ENCODE assay signal across 10 cellular contexts in the genomic region with DNA sequence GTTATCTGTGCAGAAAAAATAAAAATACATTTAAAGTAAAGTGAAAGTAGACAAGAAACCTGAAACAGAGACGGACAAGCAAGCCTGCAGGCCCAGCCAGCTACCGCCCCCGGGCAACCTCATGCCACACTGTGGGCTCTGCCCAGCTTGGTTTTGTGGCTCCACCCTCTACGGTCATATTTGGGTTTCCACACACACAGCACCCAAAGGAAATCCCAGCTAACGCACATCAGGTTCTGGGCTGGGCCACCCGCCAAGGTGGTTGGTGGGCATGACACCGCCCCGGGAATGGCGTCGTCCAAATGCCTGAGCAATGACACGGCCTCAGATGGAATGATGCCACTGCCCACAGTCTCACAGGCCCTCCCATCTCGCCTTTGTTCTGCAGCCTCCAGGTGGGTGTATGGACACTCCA. TPM values are rescaled to one million over a fixed set of nuclear protein-coding genes. Genes with fewer than 3 reads are reported as not detected.
DNase-seq lines count a peak whose midpoint lies in the region; ATAC-seq, FAIRE-seq and TF ChIP-seq lines count a peak whose summit lies in the region.
"Had no signal": no experiment of that assay in that cellular context is flagged by ENCODE, and none has a peak within 500 bp of the region (broad histone marks: within the 10 kb centered on the region; RNA-seq: fewer than 3 reads in every experiment).

No MANE protein-coding gene starts in this region.

- H3K36me3 ChIP-seq in keratinocyte (ENCODE audit: control insufficient read depth in 2 of 2, extremely low read depth in 1 of 2, insufficient read depth in 2 of 2, low read length in 2 of 2), result no peaks in the 10 kb centered on the region
- H3K36me3 ChIP-seq in thoracic aorta, result no peaks in the 10 kb centered on the region

- H3K4me3 Mint-ChIP-seq in WTC11, result no peak overlapping the region

- H3K9me3 Mint-ChIP-seq in WTC11, result no peaks in the 10 kb centered on the region

- H3K9ac ChIP-seq in keratinocyte (ENCODE audit: control insufficient read depth, extremely low read depth, insufficient read depth, low read length), result peak overlapping the region; percentile 75

- CTCF ChIA-PET in WTC11 (lab: Charles Lee), result no interaction called here

- ATAC-seq in thoracic aorta (ENCODE audit: insufficient number of reproducible peaks, low FRiP score, low read depth) (peak; percentile 64), GM18498 (IDR thresholded peaks at IDR 0.05; ENCODE audit: unreplicated experiment) (no peak), WTC11 (no peak)

- H3K27me3 ChIP-seq in keratinocyte (ENCODE audit: control insufficient read depth, extremely low read depth, insufficient read depth, low read length) (no peaks in the 10 kb centered on the region), thoracic aorta (replicated peaks; ENCODE audit: insufficient read depth) (no peaks in the 10 kb centered on the region)

- H3K4me1 ChIP-seq in keratinocyte (ENCODE audit: control insufficient read depth, extremely low read depth, insufficient read depth, low read length) (peaks cover 73% of the 10 kb centered on the region), thoracic aorta (ENCODE audit: control insufficient read depth in 1 of 2, low read depth in 2 of 2) (peaks cover 10 to 13% of the 10 kb centered on the region in 2 donors)

- DNase-seq in DMS 273 (lab: John Stamatoyannopoulos, UW; ENCODE audit: unreplicated experiment) (peak; percentile 37), DMS 273 treated with DMSO at 0.1 percent for 48 hours (lab: John Stamatoyannopoulos, UW) (no peak), keratinocyte (ENCODE audit: low read depth, low spot score) (peak; percentile 98), thoracic aorta (ENCODE audit: low spot score) (no peak), OCI-M2 (lab: John Stamatoyannopoulos, UW; ENCODE audit: unreplicated experiment) (no peak), WTC11 (ENCODE audit: low spot score) (no peak)
- DNase-seq in activated effector memory CD4-positive, alpha-beta T cell treated with anti-CD3 and anti-CD28 coated beads, Interleukin-2, amount 50 U/mL, for 16 hours, result peak; percentile 83

- H4K20me1 ChIP-seq in keratinocyte (ENCODE audit: control insufficient read depth, extremely low read depth, insufficient read depth, low read length), result no peaks in the 10 kb centered on the region

- POLR2A ChIA-PET in WTC11 (lab: Charles Lee), result no interaction called here

- peak overlapping the region; percentile 89 for H3K4me2 ChIP-seq in keratinocyte (ENCODE audit: control insufficient read depth, extremely low read depth, insufficient read depth, low read depth, low read length)

- TF ChIP-seq CTCF in keratinocyte (optimal IDR thresholded peaks at IDR 0.05 in 1 of 3, IDR thresholded peaks at IDR 0.05 in 1 of 3, conservative IDR thresholded peaks at IDR 0.05 in 1 of 3; ENCODE audit: extremely low read depth in 1 of 3, insufficient read depth in 2 of 3, low read length in 3 of 3), result peak in 1 of 3 experiments; percentile 19
- no peak for TF ChIP-seq CTCF in thoracic aorta (IDR thresholded peaks at IDR 0.05)
- TF ChIP-seq CTCF in WTC11 (IDR thresholded peaks at IDR 0.05), result no peak

- no peaks in the 10 kb centered on the region for H3K9me1 ChIP-seq in keratinocyte (ENCODE audit: control insufficient read depth, extremely low read depth, insufficient read depth, low read length)

- H2AFZ ChIP-seq in keratinocyte (ENCODE audit: control insufficient read depth, low read length), result peak overlapping the region; percentile 28

- H3K27me3 Mint-ChIP-seq in WTC11 (ENCODE audit: low read depth), result no peaks in the 10 kb centered on the region; the same call in 1 of the 2 replicates

- H3K27ac Mint-ChIP-seq in WTC11, result no peak overlapping the region

- H3K4me1 Mint-ChIP-seq in WTC11, result peaks cover 16% of the 10 kb centered on the region

- no peaks in the 10 kb centered on the region for H3K36me3 Mint-ChIP-seq in WTC11

- peak; percentile 99 for FAIRE-seq in keratinocyte (lab: Jason Lieb, UNC)

- H3K4me3 ChIP-seq in keratinocyte (ENCODE audit: control insufficient read depth in 2 of 3, extremely low read depth in 1 of 3, insufficient read depth in 2 of 3, low read depth in 1 of 3, low read length in 3 of 3) (peak overlapping the region in 2 of 3 experiments; percentile 58 to 71), thoracic aorta (peak overlapping the region; percentile 44)

- H3K27ac ChIP-seq in keratinocyte (ENCODE audit: control insufficient read depth, insufficient read depth, low read length) (peak overlapping the region; percentile 87), thoracic aorta (no peak overlapping the region)
- H3K27ac ChIP-seq: 22Rv1 had no signal

- dilution Hi-C loops in keratinocyte (cut with MboI; ENCODE audit: extremely low pct_ligation_motif_present, low sequenced_read_pairs), result no loop called here

- H3K9me3 ChIP-seq in keratinocyte (ENCODE audit: control insufficient read depth, low read depth, low read length) (no peaks in the 10 kb centered on the region), thoracic aorta (no peaks in the 10 kb centered on the region)

- no peaks in the 10 kb centered on the region for H3K79me2 ChIP-seq in keratinocyte (ENCODE audit: control insufficient read depth, insufficient read depth, low read length)

TF ChIP-seq in WTC11, 78 proteins besides CTCF, POLR2A, EP300 and RAD21:
- no peak for TF ChIP-seq ZNF416 (CRISPR knock-in tag; IDR thresholded peaks at IDR 0.05)

RNA-seq across cellular contexts. Expression of a gene that starts 22.9 kb away (rescaled TPM):
- polyA plus RNA-seq in keratinocyte, result 12.3 to 15.5 TPM (median 13.2 TPM) in 3 replicates
- polyA plus RNA-seq in keratinocyte (2011; ENCODE audit: low read depth), result 14.3 TPM
- 10.4 and 20.6 TPM in 2 replicates for polyA plus RNA-seq in keratinocyte (2011; cell fraction: cytosol; rRNA removed)
- 29.0 and 34.2 TPM in 2 replicates for polyA plus RNA-seq in keratinocyte (2011; cell fraction: nucleus; rRNA removed)
- 16.3 and 19.3 TPM in 2 replicates for polyA plus RNA-seq in keratinocyte (2012; ENCODE audit: low replicate concordance)
- 6.5 to 16.2 TPM (median 7.3 TPM) in 3 replicates for polyA minus RNA-seq in keratinocyte
- polyA minus RNA-seq in keratinocyte (2011; cell fraction: cytosol; rRNA and poly(A)+ RNA removed), result 18.2 TPM
- polyA minus RNA-seq in keratinocyte (2011; cell fraction: nucleus; rRNA and poly(A)+ RNA removed), result 6.3 and 7.7 TPM in 2 replicates
- total RNA-seq in thoracic aorta, result 1 to 10 TPM in 1 of 2 donors, under 1 TPM in 1; 0.81 to 3.5 TPM
- 17.2 to 18.8 TPM (median 18.0 TPM) in 3 replicates for total RNA-seq in WTC11 (2021)

RNA-seq across cellular contexts. Expression of a gene that starts 59.8 kb away (rescaled TPM):
- polyA plus RNA-seq in keratinocyte, result not detected in 3 replicates
- not detected for polyA plus RNA-seq in keratinocyte (2011; ENCODE audit: low read depth)
- polyA plus RNA-seq in keratinocyte (2011; cell fraction: cytosol; rRNA removed), result not detected in 2 replicates
- polyA plus RNA-seq in keratinocyte (2011; cell fraction: nucleus; rRNA removed), result not detected in 2 replicates
- 0.02 TPM in 1 of 2 replicates, not detected in the other for polyA plus RNA-seq in keratinocyte (2012; ENCODE audit: low replicate concordance)
- polyA minus RNA-seq in keratinocyte, result not detected in 3 replicates
- polyA minus RNA-seq in keratinocyte (2011; cell fraction: cytosol; rRNA and poly(A)+ RNA removed), result not detected
- not detected in 2 replicates for polyA minus RNA-seq in keratinocyte (2011; cell fraction: nucleus; rRNA and poly(A)+ RNA removed)
- total RNA-seq in thoracic aorta (1 to 10 TPM; 1.4 to 1.6 TPM), WTC11 (2021) (0.20 to 0.32 TPM (median 0.25 TPM) in 3 replicates)
- total RNA-seq: pulmonary artery endothelial cell had no signal

Comparison
In these comparisons a context has a peak if more than half of its experiments do, and no peak if none do; other contexts are left out.
1. DNase-seq: peak in DMS 273 (single experiment), activated effector memory CD4-positive, alpha-beta T cell treated with anti-CD3 and anti-CD28 coated beads, Interleukin-2, amount 50 U/mL, for 16 hours (single experiment) and keratinocyte (single experiment); none in DMS 273 treated with DMSO at 0.1 percent for 48 hours (single experiment), thoracic aorta (single experiment), OCI-M2 (single experiment) and WTC11 (single experiment).